In genomic region chr7:158811461-158811860, GRCh38 we compare ENCODE assay signal across 8 cellular contexts. TPM values are rescaled to one million over a fixed set of nuclear protein-coding genes. Genes with fewer than 3 reads are reported as not detected.
DNase-seq lines count a peak whose midpoint lies in the region; ATAC-seq and TF ChIP-seq lines count a peak whose summit lies in the region.

No MANE protein-coding gene starts in this region.

- H3K4me3 ChIP-seq in AG04450 (ENCODE audit: low read depth, low read length), result no peak overlapping the region
- no peak overlapping the region for H3K4me3 ChIP-seq in choroid plexus epithelial cell (ENCODE audit: low read depth, low read length)
- H3K4me3 ChIP-seq in neural progenitor cell, result no peak overlapping the region

- no peaks in the 10 kb centered on the region; the same call in 1 of the 2 replicates for H3K9me3 ChIP-seq in AG04450 (ENCODE audit: control insufficient read depth, insufficient read depth, low read length)
- H3K9me3 ChIP-seq in neural progenitor cell (ENCODE audit: low read depth), result no peaks in the 10 kb centered on the region

- H3K27me3 Mint-ChIP-seq in osteocyte (ENCODE audit: unreplicated experiment) (no peaks in the 10 kb centered on the region), neural progenitor cell (ENCODE audit: insufficient read depth, low read depth) (no peaks in the 10 kb centered on the region)

- no peak overlapping the region for H3K4me2 ChIP-seq in neural progenitor cell

- ATAC-seq in SK-N-SH treated with all-trans-retinoic acid at 6 μM for 48 hours, result peak; percentile 42; the same call in 2 of the 3 replicates

- POLR2A ChIA-PET in AG04450 (lab: Yijun Ruan, JAX), result interaction anchor here (0.6 kb wide), 2 partner anchors 18 to 33 kb away, joined by 3 to 4 read pairs; partner anchors contain the start of gene ESYT2
- POLR2A ChIA-PET in HEK293T (lab: Yijun Ruan, JAX), result no interaction called here

- H4K20me1 ChIP-seq in neural progenitor cell (ENCODE audit: low read depth), result no peaks in the 10 kb centered on the region

- CTCF ChIA-PET in AG04450 (lab: Charles Lee), result no interaction called here
- CTCF ChIA-PET in HEK293T (lab: Yijun Ruan, JAX), result no interaction called here

- H3K27ac Mint-ChIP-seq in osteocyte (ENCODE audit: unreplicated experiment) (peak overlapping the region; percentile 93), neural progenitor cell (no peak overlapping the region)

- peak overlapping the region; percentile 27 for H3K4me3 Mint-ChIP-seq in osteocyte (ENCODE audit: unreplicated experiment)
- no peak overlapping the region for H3K4me3 Mint-ChIP-seq in neural progenitor cell

- peaks cover 87% of the 10 kb centered on the region for H3K79me2 ChIP-seq in neural progenitor cell (ENCODE audit: low read depth)

- H3K27ac ChIP-seq in AG04450 (ENCODE audit: low read depth, low read length), result peak overlapping the region; percentile 65
- no peak overlapping the region for H3K27ac ChIP-seq in neural progenitor cell

- no peak overlapping the region for H2AFZ ChIP-seq in neural progenitor cell (replicated peaks)

- peaks cover 27% of the 10 kb centered on the region for H3K36me3 Mint-ChIP-seq in osteocyte (ENCODE audit: unreplicated experiment)
- peaks cover 12% of the 10 kb centered on the region for H3K36me3 Mint-ChIP-seq in neural progenitor cell

- H3K4me1 Mint-ChIP-seq in osteocyte (ENCODE audit: unreplicated experiment) (peaks cover 88% of the 10 kb centered on the region), neural progenitor cell (peaks cover 18% of the 10 kb centered on the region)

- peaks cover 21% of the 10 kb centered on the region for H3K4me1 ChIP-seq in neural progenitor cell

- no peak overlapping the region for H3K9ac ChIP-seq in neural progenitor cell

- TF ChIP-seq CTCF in AG04450 (IDR thresholded peaks at IDR 0.05; ENCODE audit: low read depth, low read length) (no peak), choroid plexus epithelial cell (conservative IDR thresholded peaks at IDR 0.05; ENCODE audit: low read depth, low read length) (no peak), osteocyte (IDR thresholded peaks at IDR 0.05) (no peak), neural progenitor cell (IDR thresholded peaks at IDR 0.05) (no peak)

- H3F3A ChIP-seq in neural progenitor cell (ENCODE audit: low read depth), result peaks cover 12% of the 10 kb centered on the region

- H3K9me3 Mint-ChIP-seq in osteocyte (ENCODE audit: unreplicated experiment), result no peaks in the 10 kb centered on the region
- peaks cover 3% of the 10 kb centered on the region for H3K9me3 Mint-ChIP-seq in neural progenitor cell

- H3K27me3 ChIP-seq in AG04450 (ENCODE audit: control insufficient read depth, insufficient read depth, low read length) (no peaks in the 10 kb centered on the region), neural progenitor cell (no peaks in the 10 kb centered on the region)

- H3K36me3 ChIP-seq in neural progenitor cell, result no peaks in the 10 kb centered on the region

- DNase-seq in AG04450 (ENCODE audit: low read depth, low spot score) (no peak), choroid plexus epithelial cell (ENCODE audit: low read depth) (peak; percentile 92), osteocyte (ENCODE audit: extremely low spot score, unreplicated experiment) (no peak), HEK293T (ENCODE audit: extremely low spot score) (no peak), hippocampal formation (lab: John Stamatoyannopoulos, UW) (no peak), neural progenitor cell (ENCODE audit: low spot score) (no peak), NCI-H2227 treated with DMSO at 0.1 percent for 48 hours (lab: John Stamatoyannopoulos, UW) (no peak)

TF ChIP-seq in SK-N-SH treated with all-trans-retinoic acid at 6 μM for 48 hours, 23 proteins besides CTCF, POLR2A, EP300 and RAD21:
- TF ChIP-seq, protein P1, sequence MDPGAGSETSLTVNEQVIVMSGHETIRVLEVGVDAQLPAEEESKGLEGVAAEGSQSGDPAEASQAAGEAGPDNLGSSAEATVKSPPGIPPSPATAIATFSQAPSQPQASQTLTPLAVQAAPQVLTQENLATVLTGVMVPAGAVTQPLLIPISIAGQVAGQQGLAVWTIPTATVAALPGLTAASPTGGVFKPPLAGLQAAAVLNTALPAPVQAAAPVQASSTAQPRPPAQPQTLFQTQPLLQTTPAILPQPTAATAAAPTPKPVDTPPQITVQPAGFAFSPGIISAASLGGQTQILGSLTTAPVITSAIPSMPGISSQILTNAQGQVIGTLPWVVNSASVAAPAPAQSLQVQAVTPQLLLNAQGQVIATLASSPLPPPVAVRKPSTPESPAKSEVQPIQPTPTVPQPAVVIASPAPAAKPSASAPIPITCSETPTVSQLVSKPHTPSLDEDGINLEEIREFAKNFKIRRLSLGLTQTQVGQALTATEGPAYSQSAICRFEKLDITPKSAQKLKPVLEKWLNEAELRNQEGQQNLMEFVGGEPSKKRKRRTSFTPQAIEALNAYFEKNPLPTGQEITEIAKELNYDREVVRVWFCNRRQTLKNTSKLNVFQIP (CRISPR knock-in tag; IDR thresholded peaks at IDR 0.05; ENCODE audit: borderline replicate concordance, low read depth), result no peak
- TF ChIP-seq ARNTL (CRISPR knock-in tag; IDR thresholded peaks at IDR 0.05; ENCODE audit: borderline replicate concordance, low read depth) (no peak), ZFP3 (CRISPR knock-in tag; IDR thresholded peaks at IDR 0.05) (no peak)

TF ChIP-seq in HEK293T, 16 proteins besides CTCF, POLR2A, EP300 and RAD21:
- no peak for TF ChIP-seq LEF1 (IDR thresholded peaks at IDR 0.05; ENCODE audit: borderline replicate concordance)

RNA-seq across cellular contexts. Expression of gene ESYT2, which starts 17.8 kb away (rescaled TPM):
- polyA plus RNA-seq in AG04450 (2011; rRNA removed), result 46.9 and 54.3 TPM in 2 replicates
- 47.7 and 51.9 TPM in 2 replicates for polyA minus RNA-seq in AG04450 (2011; rRNA and poly(A)+ RNA removed)
- total RNA-seq in osteocyte (146 and 156 TPM in 2 replicates), neural progenitor cell (ENCODE audit: low replicate concordance) (33.4 and 39.3 TPM in 2 replicates)

RNA-seq across cellular contexts. Expression of gene DYNC2I1, which starts 44.9 kb away (rescaled TPM):
- polyA plus RNA-seq in AG04450 (2011; rRNA removed), result 7.7 and 8.8 TPM in 2 replicates
- 5.0 and 5.1 TPM in 2 replicates for polyA minus RNA-seq in AG04450 (2011; rRNA and poly(A)+ RNA removed)
- total RNA-seq in osteocyte (23.7 and 24.8 TPM in 2 replicates), neural progenitor cell (ENCODE audit: low replicate concordance) (12.9 and 15.8 TPM in 2 replicates)
